ENCODE assay signal across 19 cellular contexts in the genomic region with DNA sequence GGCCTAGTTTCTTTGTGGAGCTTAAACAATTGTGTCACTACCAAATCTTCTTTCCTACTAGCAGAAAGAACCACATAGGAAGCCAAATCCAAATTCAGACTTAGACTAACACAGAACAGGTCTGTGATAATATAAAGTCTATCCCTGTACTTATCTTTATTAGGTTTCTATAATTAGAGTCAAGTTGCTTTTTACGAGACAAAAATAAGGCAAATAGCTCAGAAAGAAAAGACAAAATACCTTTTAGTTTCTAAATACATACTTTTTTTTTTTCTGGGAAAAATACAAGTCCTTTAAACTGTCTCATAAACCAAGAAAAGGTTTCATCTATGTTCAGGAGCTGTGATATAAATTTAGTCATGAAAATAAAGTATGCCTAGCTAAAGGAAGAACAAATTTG.
DNase-seq lines count a peak whose midpoint lies in the region; ATAC-seq and TF ChIP-seq lines count a peak whose summit lies in the region.
"Had no signal": no experiment of that assay in that cellular context is flagged by ENCODE, and none has a peak within 500 bp of the region (broad histone marks: within the 10 kb centered on the region; RNA-seq: fewer than 3 reads in every experiment).

No MANE protein-coding gene starts in this region.

- no peaks in the 10 kb centered on the region for H3K9me3 ChIP-seq in HUES48 (ENCODE audit: control insufficient read depth, insufficient read depth, low read length)
- H3K9me3 ChIP-seq: BE2C, HAP-1, MG63 had no signal

- H3K4me3 Mint-ChIP-seq in GM23338, result no peak overlapping the region
- H3K4me3 Mint-ChIP-seq: CD4-positive, alpha-beta memory T cell had no signal

- ATAC-seq in GM23338 (no peak), HG03565 (IDR thresholded peaks at IDR 0.05; ENCODE audit: unreplicated experiment) (no peak), HG03342 (IDR thresholded peaks at IDR 0.05; ENCODE audit: unreplicated experiment) (no peak)

- H3K36me3 ChIP-seq in GM23338 (ENCODE audit: insufficient read depth), result peaks cover 11% of the 10 kb centered on the region
- peaks cover 52% of the 10 kb centered on the region for H3K36me3 ChIP-seq in HUES48 (ENCODE audit: control insufficient read depth, insufficient read depth, low read length)
- H3K36me3 ChIP-seq in rectal smooth muscle tissue (ENCODE audit: control insufficient read depth, insufficient read depth, low read length), result no peaks in the 10 kb centered on the region

- H3K4me3 ChIP-seq in GM23338, result no peak overlapping the region
- H3K4me3 ChIP-seq in HUES48 (ENCODE audit: low read depth, low read length), result no peak overlapping the region
- no peak overlapping the region for H3K4me3 ChIP-seq in dorsolateral prefrontal cortex
- no peak overlapping the region for H3K4me3 ChIP-seq in rectal smooth muscle tissue (ENCODE audit: low read length)
- H3K4me3 ChIP-seq: HAP-1, MG63, PC-9 had no signal

- peaks cover 8% of the 10 kb centered on the region for H3K27me3 Mint-ChIP-seq in GM23338 (ENCODE audit: insufficient read depth, low read depth, poor library complexity)

- no peaks in the 10 kb centered on the region for H3K9me2 ChIP-seq in GM23338 (ENCODE audit: insufficient read depth)

- peaks cover 29% of the 10 kb centered on the region for H3K4me1 ChIP-seq in GM23338 (ENCODE audit: insufficient read depth)
- H3K4me1 ChIP-seq in HUES48 (ENCODE audit: control insufficient read depth, insufficient read depth, low read length), result peaks cover 40% of the 10 kb centered on the region
- peaks cover 9% of the 10 kb centered on the region for H3K4me1 ChIP-seq in rectal smooth muscle tissue (ENCODE audit: control insufficient read depth, insufficient read depth, low read length)

- no peak overlapping the region for H3K9ac ChIP-seq in HUES48 (ENCODE audit: low read depth, low read length)
- no peak overlapping the region for H3K9ac ChIP-seq in rectal smooth muscle tissue (ENCODE audit: low read length)
- H3K9ac ChIP-seq: KMS-11 had no signal

- peaks cover 9% of the 10 kb centered on the region for H3K79me2 ChIP-seq in GM23338 (replicated peaks; ENCODE audit: insufficient read depth)

- DNase-seq in GM23338 (ENCODE audit: low spot score) (no peak), dorsolateral prefrontal cortex (no peak), NCI-H774 (lab: John Stamatoyannopoulos, UW) (no peak), SHP77 (lab: John Stamatoyannopoulos, UW) (no peak)
- DNase-seq: BE2C; CD4-positive, alpha-beta memory T cell; DMS79; MG63; NCI-H1092; NCI-H2081 treated with DMSO at 0.1 percent for 48 hours; NCI-H510A; NCI-H82; PC-9 had no signal

- TF ChIP-seq CTCF in GM23338 (conservative IDR thresholded peaks at IDR 0.05; ENCODE audit: low read depth in 2 of 2) (no peak), dorsolateral prefrontal cortex (IDR thresholded peaks at IDR 0.05 in 54 of 56, conservative IDR thresholded peaks at IDR 0.05 in 2 of 56; ENCODE audit: low read depth in 1 of 56, partially characterized antibody in 56 of 56) (no peak)

- H4K20me1 ChIP-seq in GM23338 (replicated peaks; ENCODE audit: insufficient read depth), result no peaks in the 10 kb centered on the region

- no peaks in the 10 kb centered on the region for H3F3A ChIP-seq in GM23338 (replicated peaks; ENCODE audit: low read depth)

- intact Hi-C loops in dorsolateral prefrontal cortex (cut with DNase I), result no loop called here

- peak overlapping the region; percentile 5; the same call in 1 of the 2 replicates for H3K27ac ChIP-seq in GM23338 (ENCODE audit: low read depth)
- peak overlapping the region; percentile 52 for H3K27ac ChIP-seq in HUES48 (ENCODE audit: low read depth, low read length)
- peak overlapping the region in 55 of 59 donors; percentile 5 to 99 (median 92) for H3K27ac ChIP-seq in dorsolateral prefrontal cortex
- H3K27ac ChIP-seq in rectal smooth muscle tissue (ENCODE audit: low read depth, low read length), result peak overlapping the region; percentile 14
- H3K27ac ChIP-seq: KMS-11 had no signal

- no peak overlapping the region for H3K4me2 ChIP-seq in GM23338
- H3K4me2 ChIP-seq: KMS-11, PC-9 had no signal

- peaks cover 40% of the 10 kb centered on the region for H3K36me3 Mint-ChIP-seq in GM23338 (ENCODE audit: low read depth)
- H3K36me3 Mint-ChIP-seq: CD4-positive, alpha-beta memory T cell had no signal

- H3K27ac Mint-ChIP-seq in GM23338, result no peak overlapping the region
- H3K27ac Mint-ChIP-seq: CD4-positive, alpha-beta memory T cell had no signal

- H3K4me1 Mint-ChIP-seq in GM23338, result peaks cover 27% of the 10 kb centered on the region
- H3K4me1 Mint-ChIP-seq: CD4-positive, alpha-beta memory T cell had no signal

- H2AFZ ChIP-seq in GM23338, result no peak overlapping the region
- H2AFZ ChIP-seq: PC-9 had no signal

- no peaks in the 10 kb centered on the region for H3K9me3 Mint-ChIP-seq in GM23338
- H3K9me3 Mint-ChIP-seq: CD4-positive, alpha-beta memory T cell had no signal

- H3K27me3 ChIP-seq in GM23338 (ENCODE audit: insufficient read depth) (no peaks in the 10 kb centered on the region), HUES48 (ENCODE audit: control insufficient read depth, insufficient read depth, low read length) (no peaks in the 10 kb centered on the region), dorsolateral prefrontal cortex (no peaks in the 10 kb centered on the region), rectal smooth muscle tissue (ENCODE audit: control insufficient read depth, insufficient read depth, low read length) (no peaks in the 10 kb centered on the region)
- H3K27me3 ChIP-seq: BE2C, MG63 had no signal

TF ChIP-seq in GM23338, 12 proteins besides CTCF, POLR2A, EP300 and RAD21 (continues in another document):
- TF ChIP-seq POLR2AphosphoS5 (IDR thresholded peaks at IDR 0.05; ENCODE audit: low read depth) (no peak), ZNF114 (CRISPR knock-in tag; IDR thresholded peaks at IDR 0.05) (no peak), EZH2 (IDR thresholded peaks at IDR 0.05; ENCODE audit: low read depth, unreplicated experiment) (no peak), CREB1 (CRISPR knock-in tag; IDR thresholded peaks at IDR 0.05; ENCODE audit: low read depth) (no peak)
- TF ChIP-seq, protein P1, sequence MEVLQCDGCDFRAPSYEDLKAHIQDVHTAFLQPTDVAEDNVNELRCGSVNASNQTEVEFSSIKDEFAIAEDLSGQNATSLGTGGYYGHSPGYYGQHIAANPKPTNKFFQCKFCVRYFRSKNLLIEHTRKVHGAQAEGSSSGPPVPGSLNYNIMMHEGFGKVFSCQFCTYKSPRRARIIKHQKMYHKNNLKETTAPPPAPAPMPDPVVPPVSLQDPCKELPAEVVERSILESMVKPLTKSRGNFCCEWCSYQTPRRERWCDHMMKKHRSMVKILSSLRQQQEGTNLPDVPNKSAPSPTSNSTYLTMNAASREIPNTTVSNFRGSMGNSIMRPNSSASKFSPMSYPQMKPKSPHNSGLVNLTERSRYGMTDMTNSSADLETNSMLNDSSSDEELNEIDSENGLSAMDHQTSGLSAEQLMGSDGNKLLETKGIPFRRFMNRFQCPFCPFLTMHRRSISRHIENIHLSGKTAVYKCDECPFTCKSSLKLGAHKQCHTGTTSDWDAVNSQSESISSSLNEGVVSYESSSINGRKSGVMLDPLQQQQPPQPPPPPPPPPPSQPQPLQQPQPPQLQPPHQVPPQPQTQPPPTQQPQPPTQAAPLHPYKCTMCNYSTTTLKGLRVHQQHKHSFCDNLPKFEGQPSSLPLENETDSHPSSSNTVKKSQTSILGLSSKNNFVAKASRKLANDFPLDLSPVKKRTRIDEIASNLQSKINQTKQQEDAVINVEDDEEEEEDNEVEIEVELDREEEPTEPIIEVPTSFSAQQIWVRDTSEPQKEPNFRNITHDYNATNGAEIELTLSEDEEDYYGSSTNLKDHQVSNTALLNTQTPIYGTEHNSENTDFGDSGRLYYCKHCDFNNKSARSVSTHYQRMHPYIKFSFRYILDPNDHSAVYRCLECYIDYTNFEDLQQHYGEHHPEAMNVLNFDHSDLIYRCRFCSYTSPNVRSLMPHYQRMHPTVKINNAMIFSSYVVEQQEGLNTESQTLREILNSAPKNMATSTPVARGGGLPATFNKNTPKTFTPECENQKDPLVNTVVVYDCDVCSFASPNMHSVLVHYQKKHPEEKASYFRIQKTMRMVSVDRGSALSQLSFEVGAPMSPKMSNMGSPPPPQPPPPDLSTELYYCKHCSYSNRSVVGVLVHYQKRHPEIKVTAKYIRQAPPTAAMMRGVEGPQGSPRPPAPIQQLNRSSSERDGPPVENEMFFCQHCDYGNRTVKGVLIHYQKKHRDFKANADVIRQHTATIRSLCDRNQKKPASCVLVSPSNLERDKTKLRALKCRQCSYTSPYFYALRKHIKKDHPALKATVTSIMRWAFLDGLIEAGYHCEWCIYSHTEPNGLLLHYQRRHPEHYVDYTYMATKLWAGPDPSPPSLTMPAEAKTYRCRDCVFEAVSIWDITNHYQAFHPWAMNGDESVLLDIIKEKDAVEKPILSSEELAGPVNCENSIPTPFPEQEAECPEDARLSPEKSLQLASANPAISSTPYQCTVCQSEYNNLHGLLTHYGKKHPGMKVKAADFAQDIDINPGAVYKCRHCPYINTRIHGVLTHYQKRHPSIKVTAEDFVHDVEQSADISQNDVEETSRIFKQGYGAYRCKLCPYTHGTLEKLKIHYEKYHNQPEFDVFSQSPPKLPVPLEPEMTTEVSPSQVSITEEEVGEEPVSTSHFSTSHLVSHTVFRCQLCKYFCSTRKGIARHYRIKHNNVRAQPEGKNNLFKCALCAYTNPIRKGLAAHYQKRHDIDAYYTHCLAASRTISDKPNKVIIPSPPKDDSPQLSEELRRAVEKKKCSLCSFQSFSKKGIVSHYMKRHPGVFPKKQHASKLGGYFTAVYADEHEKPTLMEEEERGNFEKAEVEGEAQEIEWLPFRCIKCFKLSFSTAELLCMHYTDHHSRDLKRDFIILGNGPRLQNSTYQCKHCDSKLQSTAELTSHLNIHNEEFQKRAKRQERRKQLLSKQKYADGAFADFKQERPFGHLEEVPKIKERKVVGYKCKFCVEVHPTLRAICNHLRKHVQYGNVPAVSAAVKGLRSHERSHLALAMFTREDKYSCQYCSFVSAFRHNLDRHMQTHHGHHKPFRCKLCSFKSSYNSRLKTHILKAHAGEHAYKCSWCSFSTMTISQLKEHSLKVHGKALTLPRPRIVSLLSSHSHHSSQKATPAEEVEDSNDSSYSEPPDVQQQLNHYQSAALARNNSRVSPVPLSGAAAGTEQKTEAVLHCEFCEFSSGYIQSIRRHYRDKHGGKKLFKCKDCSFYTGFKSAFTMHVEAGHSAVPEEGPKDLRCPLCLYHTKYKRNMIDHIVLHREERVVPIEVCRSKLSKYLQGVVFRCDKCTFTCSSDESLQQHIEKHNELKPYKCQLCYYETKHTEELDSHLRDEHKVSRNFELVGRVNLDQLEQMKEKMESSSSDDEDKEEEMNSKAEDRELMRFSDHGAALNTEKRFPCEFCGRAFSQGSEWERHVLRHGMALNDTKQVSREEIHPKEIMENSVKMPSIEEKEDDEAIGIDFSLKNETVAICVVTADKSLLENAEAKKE (CRISPR knock-in tag; IDR thresholded peaks at IDR 0.05), result no peak

Comparison
In these comparisons a context has a peak if more than half of its experiments do, and no peak if none do; other contexts are left out.
1. H3K27ac ChIP-seq: peak in every context shown above with its lines; median percentile 92 in dorsolateral prefrontal cortex; 52 in HUES48; 14 in rectal smooth muscle tissue; 5 in GM23338.